ENCODE assay signal across 2 cellular contexts in genomic region chr12:15808250-15808971, GRCh38.
TF ChIP-seq lines count a peak whose summit lies in the region.

No MANE protein-coding gene starts in this region.

TF ChIP-seq in SK-N-SH, 30 proteins besides CTCF, POLR2A, EP300 and RAD21 (continued from another document):
- TF ChIP-seq NRF1 (IDR thresholded peaks at IDR 0.05; ENCODE audit: low read depth, low read length) (no peak), FOSL2 (IDR thresholded peaks at IDR 0.05; ENCODE audit: borderline replicate concordance, low read depth) (no peak), YY1 (IDR thresholded peaks at IDR 0.05; ENCODE audit: low read depth) (no peak), USF2 (IDR thresholded peaks at IDR 0.05; ENCODE audit: borderline replicate concordance, low read depth, low read length) (no peak), MAX (IDR thresholded peaks at IDR 0.05; ENCODE audit: low read depth) (no peak), MXI1 (IDR thresholded peaks at IDR 0.05; ENCODE audit: low read depth, low read length) (no peak), REST (IDR thresholded peaks at IDR 0.05; ENCODE audit: low read depth, low read length) (no peak)
TF ChIP-seq in SK-N-SH: peak in this region for 0.

TF ChIP-seq in SK-N-SH treated with all-trans-retinoic acid at 6 μM for 48 hours, 23 proteins besides CTCF, POLR2A, EP300 and RAD21 (continued from another document):
- TF ChIP-seq TCF4 (CRISPR knock-in tag; IDR thresholded peaks at IDR 0.05; ENCODE audit: borderline replicate concordance): no peak
